Comparison of ENCODE assay signal across 8 cellular contexts in the genomic region with DNA sequence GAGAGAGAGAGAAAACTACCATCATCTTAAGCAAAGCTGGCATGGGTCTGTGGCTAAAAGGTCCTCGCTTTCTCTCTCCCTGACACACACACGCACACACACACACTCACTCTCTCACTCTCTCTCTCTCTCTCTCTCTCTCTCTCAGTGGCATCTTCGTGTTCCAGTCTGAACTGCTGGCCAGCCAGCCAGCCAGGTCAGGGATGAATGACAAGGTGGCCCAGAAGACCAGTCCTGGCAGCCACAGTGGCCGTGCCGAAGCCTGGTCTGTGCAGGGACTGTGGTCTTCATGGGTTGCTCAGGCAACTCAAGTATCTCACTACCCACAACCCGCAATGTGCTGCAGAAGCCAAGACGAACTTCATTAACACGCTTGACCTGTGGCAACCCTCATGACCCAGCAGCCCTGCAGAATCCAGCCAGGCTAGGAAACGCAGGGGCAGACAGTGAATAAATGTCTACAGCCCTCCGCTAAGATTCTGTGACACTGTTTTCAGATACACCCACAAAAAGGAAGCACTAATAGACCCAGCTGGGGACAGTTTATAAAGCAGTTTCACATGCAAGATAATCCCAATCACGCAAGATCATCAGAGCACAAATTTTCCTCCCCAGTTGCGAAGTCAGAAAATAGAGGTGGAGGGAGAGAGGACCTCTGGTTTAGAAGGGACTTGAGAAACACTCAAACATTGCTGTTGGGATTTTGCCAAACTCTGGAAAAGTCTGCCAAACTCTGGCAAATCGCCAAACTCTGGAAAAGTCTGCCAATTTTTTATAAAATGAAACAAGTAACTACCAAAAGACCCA.
DNase-seq lines count a peak whose midpoint lies in the region; ATAC-seq and TF ChIP-seq lines count a peak whose summit lies in the region.

No MANE protein-coding gene starts in this region.

- H3K36me3 ChIP-seq in GM23248 (ENCODE audit: low read depth) (no peaks in the 10 kb centered on the region), gastroesophageal sphincter (no peaks in the 10 kb centered on the region), skeletal muscle tissue (ENCODE audit: control insufficient read depth in 3 of 3, insufficient read depth in 3 of 3, low read length in 3 of 3) (no peaks in the 10 kb centered on the region)

- peak overlapping the region; percentile 32; the same call in 1 of the 2 replicates for H2AFZ ChIP-seq in GM23248

- peaks cover 14% of the 10 kb centered on the region for H3K4me1 Mint-ChIP-seq in activated T-cell treated with anti-CD3 and anti-CD28 coated beads, Interleukin-2, amount 50 U/mL, for 72 hours (ENCODE audit: low read depth)

- H3K9me2 ChIP-seq in GM23248 (ENCODE audit: insufficient read depth), result no peaks in the 10 kb centered on the region

- H3K36me3 Mint-ChIP-seq in activated T-cell treated with anti-CD3 and anti-CD28 coated beads, Interleukin-2, amount 50 U/mL, for 72 hours (ENCODE audit: insufficient read depth in 2 of 2), result no peaks in the 10 kb centered on the region

- TF ChIP-seq EP300 in gastroesophageal sphincter (IDR thresholded peaks at IDR 0.05), result no peak

- no peaks in the 10 kb centered on the region for H3K27me3 Mint-ChIP-seq in activated T-cell treated with anti-CD3 and anti-CD28 coated beads, Interleukin-2, amount 50 U/mL, for 72 hours (ENCODE audit: low read depth)

- peaks cover 41% of the 10 kb centered on the region for H3F3A ChIP-seq in GM23248 (ENCODE audit: insufficient read depth)

- H3K27ac ChIP-seq in GM23248 (peak overlapping the region; percentile 68), gastroesophageal sphincter (peak overlapping the region in 3 of 4 donors; percentile 33 to 57 (median 55)), skeletal muscle tissue (ENCODE audit: low read depth, low read length) (no peak overlapping the region)

- peak overlapping the region; percentile 25; the same call in 1 of the 2 replicates for H3K4me3 ChIP-seq in GM23248
- no peak overlapping the region for H3K4me3 ChIP-seq in gastroesophageal sphincter
- peak overlapping the region; percentile 24 to 57 (median 42) for H3K4me3 ChIP-seq in skeletal muscle tissue (ENCODE audit: low read length in 3 of 3)

- peaks cover 53% of the 10 kb centered on the region for H3K79me2 ChIP-seq in GM23248 (ENCODE audit: insufficient read depth)

- peak overlapping the region in 1 of 2 donors; percentile 3 for H3K4me3 Mint-ChIP-seq in activated T-cell treated with anti-CD3 and anti-CD28 coated beads, Interleukin-2, amount 50 U/mL, for 72 hours

- H3K9ac ChIP-seq in GM23248 (peak overlapping the region; percentile 37), skeletal muscle tissue (ENCODE audit: low read depth in 1 of 3, low read length in 3 of 3) (peak overlapping the region in 1 of 3 donors; percentile 33)

- no peaks in the 10 kb centered on the region for H3K9me3 Mint-ChIP-seq in activated T-cell treated with anti-CD3 and anti-CD28 coated beads, Interleukin-2, amount 50 U/mL, for 72 hours

- DNase-seq in GM23248 (peak; percentile 24), NOMO-1 (lab: John Stamatoyannopoulos, UW; ENCODE audit: unreplicated experiment in 2 of 2) (peak; percentile 47 to 69), NCI-H510A (lab: John Stamatoyannopoulos, UW) (no peak)
- no peak for DNase-seq in activated T-cell treated with anti-CD3 and anti-CD28 coated beads, Interleukin-2, amount 50 U/mL, for 72 hours

- ATAC-seq in gastroesophageal sphincter, result peak; percentile 17
- ATAC-seq in GM18505 (IDR thresholded peaks at IDR 0.05; ENCODE audit: unreplicated experiment), result no peak
- ATAC-seq in activated T-cell treated with anti-CD3 and anti-CD28 coated beads, Interleukin-2, amount 50 U/mL, for 72 hours (replicated peaks in 1 of 2), result no peak
- ATAC-seq in GM21360 (IDR thresholded peaks at IDR 0.05; ENCODE audit: unreplicated experiment), result no peak

- no peak overlapping the region for H3K27ac Mint-ChIP-seq in activated T-cell treated with anti-CD3 and anti-CD28 coated beads, Interleukin-2, amount 50 U/mL, for 72 hours

- no peaks in the 10 kb centered on the region for H4K20me1 ChIP-seq in GM23248 (ENCODE audit: insufficient read depth)

- TF ChIP-seq POLR2A in gastroesophageal sphincter (IDR thresholded peaks at IDR 0.05), result no peak
- no peak for TF ChIP-seq POLR2A in GM18505 (IDR thresholded peaks at IDR 0.05; ENCODE audit: borderline replicate concordance, extremely low read depth, insufficient read depth, insufficient read length)

- peak overlapping the region; percentile 47 for H3K4me2 ChIP-seq in GM23248 (ENCODE audit: unreplicated experiment)

- WGBS in GM23248 (ENCODE audit: low coverage in 1 of 2, low lambda C conversion rate in 2 of 2, missing lambda C conversion rate in 2 of 2), 2 experiments, result 39 to 43% methylated on average over 13 of the region's 13 CpGs
- WGBS in gastroesophageal sphincter (ENCODE audit: low coverage in 1 of 2), 2 donors, result 54 to 55% methylated on average over 7 to 9 of the region's 13 CpGs

- H3K27me3 ChIP-seq in GM23248 (replicated peaks; ENCODE audit: insufficient read depth) (no peaks in the 10 kb centered on the region), gastroesophageal sphincter (no peaks in the 10 kb centered on the region), skeletal muscle tissue (ENCODE audit: control insufficient read depth in 3 of 3, insufficient read depth in 3 of 3, low read length in 3 of 3) (no peaks in the 10 kb centered on the region)

- no peaks in the 10 kb centered on the region for H3K9me3 ChIP-seq in GM23248 (ENCODE audit: low read depth)
- H3K9me3 ChIP-seq in gastroesophageal sphincter, result no peaks in the 10 kb centered on the region
- no peaks in the 10 kb centered on the region for H3K9me3 ChIP-seq in skeletal muscle tissue (ENCODE audit: control insufficient read depth in 3 of 3, low read length in 3 of 3)

- in situ Hi-C loops in GM23248 (cut with MboI), result no loop called here

- no peak for TF ChIP-seq CTCF in gastroesophageal sphincter (IDR thresholded peaks at IDR 0.05)

- H3K4me1 ChIP-seq in GM23248 (ENCODE audit: insufficient read depth) (peaks cover 44% of the 10 kb centered on the region), gastroesophageal sphincter (peaks cover 0 to 48% (median 14%) of the 10 kb centered on the region in 3 donors), skeletal muscle tissue (ENCODE audit: control insufficient read depth in 3 of 3, insufficient read depth in 3 of 3, low read length in 3 of 3) (peaks cover 23 to 32% (median 31%) of the 10 kb centered on the region in 3 donors)

Comparison
In these comparisons a context has a peak if more than half of its experiments do, and no peak if none do; other contexts are left out.
1. DNase-seq: peak in GM23248 (single experiment) and NOMO-1 (2 of 2); none in activated T-cell treated with anti-CD3 and anti-CD28 coated beads, Interleukin-2, amount 50 U/mL, for 72 hours (0 of 2) and NCI-H510A (single experiment).
2. H3K4me3 ChIP-seq: peak in GM23248 (single experiment) and skeletal muscle tissue (3 of 3); none in gastroesophageal sphincter (0 of 2).